ENCODE assay signal across 12 cellular contexts in genomic region chr1:88867743-88868521, GRCh38. TPM values are rescaled to one million over a fixed set of nuclear protein-coding genes. Genes with fewer than 3 reads are reported as not detected.
DNase-seq lines count a peak whose midpoint lies in the region; ATAC-seq, FAIRE-seq and TF ChIP-seq lines count a peak whose summit lies in the region.
"Had no signal": no experiment of that assay in that cellular context is flagged by ENCODE, and none has a peak within 500 bp of the region (broad histone marks: within the 10 kb centered on the region; RNA-seq: fewer than 3 reads in every experiment).

No MANE protein-coding gene starts in this region.

- CTCF ChIA-PET in GM10248 (lab: Yijun Ruan, JAX), result interaction anchor here (0.9 to 6.8 kb wide), 3 partner anchors 8 to 184 kb away, joined by 3 to 52 read pairs (median 3); no protein-coding TSS in a partner anchor

- peaks cover 27% of the 10 kb centered on the region for H3K4me1 ChIP-seq in CD4-positive, CD25-positive, alpha-beta regulatory T cell (ENCODE audit: control insufficient read depth, insufficient read depth, low read length, poor library complexity, severe bottlenecking)
- no peaks in the 10 kb centered on the region for H3K4me1 ChIP-seq in mesodermal cell (ENCODE audit: control insufficient read depth, insufficient read depth, low read length, poor library complexity, severe bottlenecking)

- TF ChIP-seq POLR2A in H54 (IDR thresholded peaks at IDR 0.05; ENCODE audit: low read depth, low read length), result no peak

- peaks cover 19% of the 10 kb centered on the region for H3K36me3 Mint-ChIP-seq in CD4-positive, CD25-positive, alpha-beta regulatory T cell

- peak overlapping the region; percentile 47 to 64 (median 56) for H3K4me3 Mint-ChIP-seq in CD4-positive, CD25-positive, alpha-beta regulatory T cell

- DNase-seq in CD4-positive, CD25-positive, alpha-beta regulatory T cell, result peak in 1 of 3 donors; percentile 12
- DNase-seq in H54 (ENCODE audit: insufficient read length, low spot score) (no peak), amniotic epithelial cell (ENCODE audit: low read depth) (peak; percentile 88), NCI-H1092 treated with DMSO at 0.1 percent for 48 hours (lab: John Stamatoyannopoulos, UW) (no peak), GM10248 (ENCODE audit: extremely low spot score) (no peak), NCI-H2107 (lab: John Stamatoyannopoulos, UW) (no peak)
- no peak for DNase-seq in stimulated activated naive CD4-positive, alpha-beta T cell treated with Interleukin-2 at 50 U/mL for 16 hours (lab: John Stamatoyannopoulos, UW)
- DNase-seq: DMS79, NCI-H69, nucleus accumbens had no signal

- H3K27me3 Mint-ChIP-seq in CD4-positive, CD25-positive, alpha-beta regulatory T cell, result no peaks in the 10 kb centered on the region

- FAIRE-seq in H54 (lab: Jason Lieb, UNC), result peak; percentile 64

- peak overlapping the region; percentile 15 for H3K27ac ChIP-seq in CD4-positive, CD25-positive, alpha-beta regulatory T cell (ENCODE audit: insufficient read depth, low read length, poor library complexity, severe bottlenecking)
- peak overlapping the region; percentile 1 for H3K27ac ChIP-seq in mesodermal cell (ENCODE audit: low read depth, low read length, severe bottlenecking)
- H3K27ac ChIP-seq: tibial nerve had no signal

- no peaks in the 10 kb centered on the region for H3K9me3 Mint-ChIP-seq in CD4-positive, CD25-positive, alpha-beta regulatory T cell

- no peaks in the 10 kb centered on the region for H3K27me3 ChIP-seq in CD4-positive, CD25-positive, alpha-beta regulatory T cell (ENCODE audit: control insufficient read depth, insufficient read depth, low read length)
- H3K27me3 ChIP-seq: tibial nerve had no signal

- POLR2A ChIA-PET in GM10248 (lab: Yijun Ruan, JAX), result interaction anchor here (0.5 kb wide), 1 partner anchor 211 kb away, joined by 3 read pairs; no protein-coding TSS in a partner anchor

- no peak for ATAC-seq in CD4-positive, CD25-positive, alpha-beta regulatory T cell (ENCODE audit: low read depth in 2 of 2)

- peak overlapping the region; percentile 38 for H3K4me3 ChIP-seq in CD4-positive, CD25-positive, alpha-beta regulatory T cell (ENCODE audit: low read depth, low read length)
- no peak overlapping the region for H3K4me3 ChIP-seq in mesodermal cell (ENCODE audit: extremely low read depth, insufficient read depth, low read length, poor library complexity, severe bottlenecking)
- H3K4me3 ChIP-seq: tibial nerve had no signal

- no peak for TF ChIP-seq CTCF in GM10248 (IDR thresholded peaks at IDR 0.05; ENCODE audit: control extremely low read depth, extremely low read depth, low read depth, missing control alignments)

- peak overlapping the region in 2 of 3 donors; percentile 23 to 51 for H3K27ac Mint-ChIP-seq in CD4-positive, CD25-positive, alpha-beta regulatory T cell

- no peaks in the 10 kb centered on the region for H3K9me3 ChIP-seq in CD4-positive, CD25-positive, alpha-beta regulatory T cell (ENCODE audit: control insufficient read depth in 2 of 2, low read length in 2 of 2)
- H3K9me3 ChIP-seq in mesodermal cell (ENCODE audit: control insufficient read depth, low read length), result no peaks in the 10 kb centered on the region
- H3K9me3 ChIP-seq: tibial nerve had no signal

- H3K4me1 Mint-ChIP-seq in CD4-positive, CD25-positive, alpha-beta regulatory T cell, result peaks cover 42 to 85% (median 56%) of the 10 kb centered on the region in 4 donors

- WGBS in mesodermal cell (ENCODE audit: insufficient coverage in 2 of 2), 2 experiments, result 100% methylated on average over 1 of the region's 6 CpGs; no CpG with 5 or more reads in 1 of the 2 experiments

- H3K36me3 ChIP-seq in CD4-positive, CD25-positive, alpha-beta regulatory T cell (ENCODE audit: control insufficient read depth, insufficient read depth, low read length), result peaks cover 16% of the 10 kb centered on the region
- H3K36me3 ChIP-seq in mesodermal cell (ENCODE audit: control insufficient read depth, insufficient read depth, low read length), result peaks cover 26% of the 10 kb centered on the region

RNA-seq across cellular contexts. Expression of gene GTF2B, which starts 23.4 kb away (rescaled TPM):
- 73.6 TPM for total RNA-seq in CD4-positive, CD25-positive, alpha-beta regulatory T cell
- polyA plus RNA-seq in CD4-positive, CD25-positive, alpha-beta regulatory T cell, result 10 to 100 TPM; 66.0 to 89.4 (median 76.0) TPM
- polyA plus RNA-seq in mesodermal cell (2013, experiment 1 of 2), result 45.0 TPM
- 46.8 TPM for polyA plus RNA-seq in mesodermal cell (2013, experiment 2 of 2)
